Comparison of ENCODE assay signal across 8 cellular contexts in the genomic region with DNA sequence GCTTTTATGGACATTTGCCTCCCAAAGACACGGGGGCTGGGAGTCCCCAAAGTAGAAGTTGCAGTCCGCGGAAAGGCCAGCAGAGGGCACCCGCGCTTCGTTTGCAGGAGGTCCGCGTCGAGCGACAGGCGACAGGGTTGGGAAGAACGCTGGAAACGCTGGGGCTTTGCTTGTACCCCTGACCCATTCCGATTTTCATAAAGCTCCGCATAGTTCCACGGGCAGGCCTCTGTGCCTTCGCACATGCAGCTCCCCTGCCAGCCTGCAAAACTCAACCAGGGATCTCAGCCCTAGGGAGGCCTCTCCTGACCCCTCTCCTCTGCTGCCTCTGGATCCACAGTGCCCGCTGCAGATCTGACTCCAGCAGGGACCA. TPM values are rescaled to one million over a fixed set of nuclear protein-coding genes. Genes with fewer than 3 reads are reported as not detected.
DNase-seq lines count a peak whose midpoint lies in the region; ATAC-seq and TF ChIP-seq lines count a peak whose summit lies in the region.

No MANE protein-coding gene starts in this region.

- H3K4me1 ChIP-seq in OCI-LY7 (ENCODE audit: insufficient read depth, low read length, poor library complexity, severe bottlenecking) = no peaks in the 10 kb centered on the region

- 0 out of 2 replicates have a peak overlapping the region, but pooled peaks have one; percentile 13 for H3K4me2 ChIP-seq in OCI-LY7 (ENCODE audit: low read length)

- H2AFZ ChIP-seq in OCI-LY7 (ENCODE audit: low read length) = no peak overlapping the region

- no peaks in the 10 kb centered on the region for H3K36me3 ChIP-seq in OCI-LY7 (ENCODE audit: insufficient read depth, low read length)

- H3K79me2 ChIP-seq in OCI-LY7 (ENCODE audit: insufficient read depth, low read depth, low read length) = no peaks in the 10 kb centered on the region

- POLR2A ChIA-PET in OCI-LY7 (lab: Charles Lee) = interaction anchor here (0.5 to 0.6 kb wide), 2 partner anchors 37 to 269 kb away, joined by 3 read pairs; no protein-coding TSS in a partner anchor

- H3K27ac ChIP-seq in C4-2B (no peak overlapping the region), HL-60 (replicated peaks) (no peak overlapping the region), OCI-LY7 (ENCODE audit: low read depth, low read length, poor library complexity, severe bottlenecking) (no peak overlapping the region)

- intact Hi-C loops in OCI-LY7 (cut with micrococcal nuclease; ENCODE audit: unreplicated experiment) = loop anchor here (1.0 to 5.0 kb wide), 2 partner anchors 109 to 125 kb away; no protein-coding TSS in a partner anchor

- H3K9me3 ChIP-seq in OCI-LY7 (ENCODE audit: low read length) = no peaks in the 10 kb centered on the region

- no peaks in the 10 kb centered on the region for H3K9me2 ChIP-seq in OCI-LY7 (ENCODE audit: insufficient read depth, low read length)

- ATAC-seq in esophagus mucosa (peak; percentile 53), HG03097 (IDR thresholded peaks at IDR 0.05; ENCODE audit: low FRiP score, unreplicated experiment) (no peak)

- H4K20me1 ChIP-seq in OCI-LY7 (ENCODE audit: insufficient read depth, low read length) = no peaks in the 10 kb centered on the region

- BruUV-seq in OCI-LY7 (replicated peaks; lab: Mats Ljungman, UMichigan) = no TSS peak

- TF ChIP-seq CTCF in C4-2B (conservative IDR thresholded peaks at IDR 0.05) = peak; percentile 98
- peak; percentile 87 for TF ChIP-seq CTCF in HL-60 (IDR thresholded peaks at IDR 0.05; ENCODE audit: insufficient read depth, low read length)
- TF ChIP-seq CTCF in OCI-LY7 (conservative IDR thresholded peaks at IDR 0.05; ENCODE audit: low read length) = peak; percentile 97

- DNase-seq in HL-60 (ENCODE audit: low read depth in 1 of 2, low spot score in 1 of 2) (peak in 1 of 2 experiments; percentile 64), OCI-LY7 (ENCODE audit: low spot score) (peak; percentile 74), activated T-cell treated with anti-CD3 and anti-CD28 coated beads for 4 hours (peak; percentile 83), myocyte (ENCODE audit: low read depth) (peak; percentile 74)
- DNase-seq in stimulated activated CD8-positive, alpha-beta memory T cell treated with anti-CD3 and anti-CD28 coated beads, Interleukin-7, amount 100 ng/mL, for 24 hours (ENCODE audit: low read depth) = peak; percentile 77

- CTCF ChIA-PET in OCI-LY7 (lab: Charles Lee; ENCODE audit: unreplicated experiment) = interaction anchor here (0.6 to 2.7 kb wide), 7 partner anchors 46 to 127 kb away, joined by 3 to 18 read pairs (median 4); no protein-coding TSS in a partner anchor

- H3K27me3 ChIP-seq in HL-60 (ENCODE audit: insufficient read depth, poor library complexity, severe bottlenecking) = peaks cover 32% of the 10 kb centered on the region

- no peak overlapping the region for H3K4me3 ChIP-seq in HL-60 (replicated peaks; ENCODE audit: insufficient read depth, low read length)
- H3K4me3 ChIP-seq in OCI-LY7 (ENCODE audit: low read depth, low read length, poor library complexity, severe bottlenecking) = no peak overlapping the region

RNA-seq across cellular contexts. Expression of gene LAPTM5, which starts 44.2 kb away (rescaled TPM):
- total RNA-seq in OCI-LY7 (2014; rRNA removed; shearing (Covaris generic)) = 91.2 and 113 TPM in 2 replicates
- total RNA-seq in OCI-LY7 (2022) (137 and 163 TPM in 2 replicates), esophagus mucosa (9.1 TPM), myocyte (0.62 and 0.78 TPM in 2 replicates)
- polyA plus RNA-seq in myocyte (2012) = 1.3 TPM
